17 cellular contexts compared by ENCODE assay signal in genomic region chr22:22871536-22872278, GRCh38. TPM values are rescaled to one million over a fixed set of nuclear protein-coding genes. Genes with fewer than 3 reads are reported as not detected.
"Had no signal": no experiment of that assay in that cellular context is flagged by ENCODE, and none has a peak within 500 bp of the region (broad histone marks: within the 10 kb centered on the region; RNA-seq: fewer than 3 reads in every experiment).

No MANE protein-coding gene starts in this region.

- H3K9me3 ChIP-seq: pancreas had no signal

- H3K4me3 Mint-ChIP-seq: activated naive CD4-positive, alpha-beta T cell treated with anti-CD3 and anti-CD28 coated beads, Interleukin-2, amount 10 ng/mL, durations not matched to agents 7 days and 5 days; central memory CD8-positive, alpha-beta T cell; T-helper 2 cell treated with Interferon-gamma antibody and Interleukin-4, amounts not matched to agents 5 μg/mL and 100 μg/mL, for 36 hours had no signal

- H3K4me1 ChIP-seq: pancreas, upper lobe of left lung had no signal

- H3K36me3 ChIP-seq: gastroesophageal sphincter, pancreas, upper lobe of left lung had no signal

- H3K9me3 Mint-ChIP-seq: T-helper 2 cell treated with Interferon-gamma antibody and Interleukin-4, amounts not matched to agents 5 μg/mL and 100 μg/mL, for 36 hours had no signal

- H3K27me3 Mint-ChIP-seq: central memory CD8-positive, alpha-beta T cell had no signal

- H3K27me3 ChIP-seq: pancreas, upper lobe of left lung had no signal

- H3K4me3 ChIP-seq: gastroesophageal sphincter, pancreas, upper lobe of left lung had no signal

- H3K27ac ChIP-seq: epithelial cell of prostate, gastroesophageal sphincter, pancreas, upper lobe of left lung had no signal

- DNase-seq: activated CD4-positive, alpha-beta T cell treated with anti-CD3 and anti-CD28 coated beads for 1 hour; activated CD8-positive, alpha-beta memory T cell treated with anti-CD3 and anti-CD28 coated beads for 24 hours; activated naive CD4-positive, alpha-beta T cell treated with anti-CD3 and anti-CD28 coated beads, Interleukin-2, amount 10 ng/mL, durations not matched to agents 7 days and 5 days; cortex of kidney; effector CD8-positive, alpha-beta T cell; kidney; left ventricle myocardium superior; mesenchymal stem cell; pancreas; retina; stimulated activated CD4-positive, alpha-beta T cell treated with anti-CD3 and anti-CD28 coated beads, Interleukin-4, amount 100 ng/mL, for 4 hours; upper lobe of left lung had no signal

- H3K27ac Mint-ChIP-seq: activated naive CD4-positive, alpha-beta T cell treated with anti-CD3 and anti-CD28 coated beads, Interleukin-2, amount 10 ng/mL, durations not matched to agents 7 days and 5 days; T-helper 2 cell treated with Interferon-gamma antibody and Interleukin-4, amounts not matched to agents 5 μg/mL and 100 μg/mL, for 36 hours had no signal

- ATAC-seq: gastroesophageal sphincter, left ventricle myocardium superior, pancreas had no signal

- H3K36me3 Mint-ChIP-seq: activated naive CD4-positive, alpha-beta T cell treated with anti-CD3 and anti-CD28 coated beads, Interleukin-2, amount 10 ng/mL, durations not matched to agents 7 days and 5 days had no signal

RNA-seq across cellular contexts. Expression of gene IGLL5, which starts 15.9 kb away (rescaled TPM):
- total RNA-seq: skeletal muscle tissue had no signal
